ENCODE assay signal across 1 cellular context in the genomic region with DNA sequence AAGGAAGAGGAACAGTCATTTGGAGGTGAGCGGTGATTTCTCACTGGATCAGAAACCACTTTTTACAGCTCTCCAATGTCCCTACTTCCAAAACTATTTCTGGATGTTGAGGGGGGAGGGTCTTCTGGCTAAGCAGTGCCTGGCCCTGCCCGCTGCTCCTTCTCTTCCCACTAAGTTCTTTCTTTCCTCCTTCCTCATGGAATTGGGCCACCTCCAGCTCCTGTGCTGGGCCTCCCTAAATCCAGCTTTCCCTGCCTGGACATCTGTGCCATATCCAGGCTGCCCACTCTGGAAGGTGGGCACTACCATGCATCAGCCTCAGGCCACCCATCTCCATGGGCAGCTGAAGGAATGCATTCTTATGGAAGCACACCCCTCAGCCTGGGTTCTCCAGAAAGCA.
TF ChIP-seq lines count a peak whose summit lies in the region.

No MANE protein-coding gene starts in this region.

TF ChIP-seq in HepG2, 621 proteins besides CTCF, POLR2A, EP300 and RAD21 (continues in another document):
- TF ChIP-seq MAFG (CRISPR knock-in tag; IDR thresholded peaks at IDR 0.05) (no peak), HDAC2 (CRISPR knock-in tag; IDR thresholded peaks at IDR 0.05) (no peak), ZSCAN21 (CRISPR knock-in tag; IDR thresholded peaks at IDR 0.05; ENCODE audit: borderline replicate concordance) (0 out of 2 replicates have a peak, but pooled peaks have one; percentile 11), PRMT3 (CRISPR knock-in tag; IDR thresholded peaks at IDR 0.05; ENCODE audit: borderline replicate concordance, low read depth) (no peak), EEA1 (CRISPR knock-in tag; IDR thresholded peaks at IDR 0.05; ENCODE audit: borderline replicate concordance) (no peak), ZNF788 (CRISPR knock-in tag; IDR thresholded peaks at IDR 0.05; ENCODE audit: borderline replicate concordance) (no peak), MXD4 (CRISPR knock-in tag; IDR thresholded peaks at IDR 0.05) (no peak), HES4 (CRISPR knock-in tag; IDR thresholded peaks at IDR 0.05; ENCODE audit: borderline replicate concordance) (peak; percentile 57; the same call in 1 of the 2 replicates), NFIB (CRISPR knock-in tag; IDR thresholded peaks at IDR 0.05; ENCODE audit: borderline replicate concordance) (0 out of 2 replicates have a peak, but pooled peaks have one; percentile 72), ZNF446 (CRISPR knock-in tag; IDR thresholded peaks at IDR 0.05) (0 out of 2 replicates have a peak, but pooled peaks have one; percentile 26), NR1H2 (CRISPR knock-in tag; IDR thresholded peaks at IDR 0.05; ENCODE audit: borderline replicate concordance, low read depth) (no peak), MAFK (conservative IDR thresholded peaks at IDR 0.05 in 1 of 2, IDR thresholded peaks at IDR 0.05 in 1 of 2; ENCODE audit: low read length in 2 of 2) (no peak), RBM22 (optimal IDR thresholded peaks at IDR 0.05; ENCODE audit: low read length) (no peak), ZNF878 (CRISPR knock-in tag; IDR thresholded peaks at IDR 0.05) (no peak), BRCA1 (CRISPR knock-in tag; IDR thresholded peaks at IDR 0.05) (no peak), PLRG1 (conservative IDR thresholded peaks at IDR 0.05) (no peak), ZNF660 (CRISPR knock-in tag; IDR thresholded peaks at IDR 0.05; ENCODE audit: borderline replicate concordance, low read depth) (no peak), MBD4 (IDR thresholded peaks at IDR 0.05; ENCODE audit: borderline replicate concordance, low read length) (no peak), RBAK (CRISPR knock-in tag; IDR thresholded peaks at IDR 0.05) (no peak), RFX5 (IDR thresholded peaks at IDR 0.05; ENCODE audit: low read depth, low read length) (no peak), ZNF24 (IDR thresholded peaks at IDR 0.05) (no peak), ZNF780A (CRISPR knock-in tag; IDR thresholded peaks at IDR 0.05) (0 out of 2 replicates have a peak, but pooled peaks have one; percentile 11), ZNF317 (CRISPR knock-in tag; IDR thresholded peaks at IDR 0.05) (no peak), PAF1 (CRISPR knock-in tag; IDR thresholded peaks at IDR 0.05) (0 out of 2 replicates have a peak, but pooled peaks have one; percentile 15)
- TF ChIP-seq, protein P1, sequence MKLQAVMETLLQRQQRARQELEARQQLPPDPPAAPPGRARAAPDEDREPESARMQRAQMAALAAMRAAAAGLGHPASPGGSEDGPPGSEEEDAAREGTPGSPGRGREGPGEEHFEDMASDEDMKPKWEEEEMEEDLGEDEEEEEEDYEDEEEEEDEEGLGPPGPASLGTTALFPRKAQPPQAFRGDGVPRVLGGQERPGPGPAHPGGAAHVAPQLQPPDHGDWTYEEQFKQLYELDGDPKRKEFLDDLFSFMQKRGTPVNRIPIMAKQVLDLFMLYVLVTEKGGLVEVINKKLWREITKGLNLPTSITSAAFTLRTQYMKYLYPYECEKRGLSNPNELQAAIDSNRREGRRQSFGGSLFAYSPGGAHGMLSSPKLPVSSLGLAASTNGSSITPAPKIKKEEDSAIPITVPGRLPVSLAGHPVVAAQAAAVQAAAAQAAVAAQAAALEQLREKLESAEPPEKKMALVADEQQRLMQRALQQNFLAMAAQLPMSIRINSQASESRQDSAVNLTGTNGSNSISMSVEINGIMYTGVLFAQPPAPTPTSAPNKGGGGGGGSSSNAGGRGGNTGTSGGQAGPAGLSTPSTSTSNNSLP (IDR thresholded peaks at IDR 0.05; ENCODE audit: low read depth, low read length), result no peak
- TF ChIP-seq, protein P2, sequence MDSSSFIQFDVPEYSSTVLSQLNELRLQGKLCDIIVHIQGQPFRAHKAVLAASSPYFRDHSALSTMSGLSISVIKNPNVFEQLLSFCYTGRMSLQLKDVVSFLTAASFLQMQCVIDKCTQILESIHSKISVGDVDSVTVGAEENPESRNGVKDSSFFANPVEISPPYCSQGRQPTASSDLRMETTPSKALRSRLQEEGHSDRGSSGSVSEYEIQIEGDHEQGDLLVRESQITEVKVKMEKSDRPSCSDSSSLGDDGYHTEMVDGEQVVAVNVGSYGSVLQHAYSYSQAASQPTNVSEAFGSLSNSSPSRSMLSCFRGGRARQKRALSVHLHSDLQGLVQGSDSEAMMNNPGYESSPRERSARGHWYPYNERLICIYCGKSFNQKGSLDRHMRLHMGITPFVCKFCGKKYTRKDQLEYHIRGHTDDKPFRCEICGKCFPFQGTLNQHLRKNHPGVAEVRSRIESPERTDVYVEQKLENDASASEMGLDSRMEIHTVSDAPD (CRISPR knock-in tag; IDR thresholded peaks at IDR 0.05), result 0 out of 2 replicates have a peak, but pooled peaks have one; percentile 8
- TF ChIP-seq, protein P3, sequence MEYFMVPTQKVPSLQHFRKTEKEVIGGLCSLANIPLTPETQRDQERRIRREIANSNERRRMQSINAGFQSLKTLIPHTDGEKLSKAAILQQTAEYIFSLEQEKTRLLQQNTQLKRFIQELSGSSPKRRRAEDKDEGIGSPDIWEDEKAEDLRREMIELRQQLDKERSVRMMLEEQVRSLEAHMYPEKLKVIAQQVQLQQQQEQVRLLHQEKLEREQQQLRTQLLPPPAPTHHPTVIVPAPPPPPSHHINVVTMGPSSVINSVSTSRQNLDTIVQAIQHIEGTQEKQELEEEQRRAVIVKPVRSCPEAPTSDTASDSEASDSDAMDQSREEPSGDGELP (IDR thresholded peaks at IDR 0.05; ENCODE audit: borderline replicate concordance, low read depth), result no peak
- TF ChIP-seq, protein P4, sequence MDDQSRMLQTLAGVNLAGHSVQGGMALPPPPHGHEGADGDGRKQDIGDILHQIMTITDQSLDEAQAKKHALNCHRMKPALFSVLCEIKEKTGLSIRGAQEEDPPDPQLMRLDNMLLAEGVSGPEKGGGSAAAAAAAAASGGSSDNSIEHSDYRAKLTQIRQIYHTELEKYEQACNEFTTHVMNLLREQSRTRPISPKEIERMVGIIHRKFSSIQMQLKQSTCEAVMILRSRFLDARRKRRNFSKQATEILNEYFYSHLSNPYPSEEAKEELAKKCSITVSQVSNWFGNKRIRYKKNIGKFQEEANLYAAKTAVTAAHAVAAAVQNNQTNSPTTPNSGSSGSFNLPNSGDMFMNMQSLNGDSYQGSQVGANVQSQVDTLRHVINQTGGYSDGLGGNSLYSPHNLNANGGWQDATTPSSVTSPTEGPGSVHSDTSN (CRISPR knock-in tag; IDR thresholded peaks at IDR 0.05; ENCODE audit: borderline replicate concordance), result no peak
- TF ChIP-seq, protein P5, sequence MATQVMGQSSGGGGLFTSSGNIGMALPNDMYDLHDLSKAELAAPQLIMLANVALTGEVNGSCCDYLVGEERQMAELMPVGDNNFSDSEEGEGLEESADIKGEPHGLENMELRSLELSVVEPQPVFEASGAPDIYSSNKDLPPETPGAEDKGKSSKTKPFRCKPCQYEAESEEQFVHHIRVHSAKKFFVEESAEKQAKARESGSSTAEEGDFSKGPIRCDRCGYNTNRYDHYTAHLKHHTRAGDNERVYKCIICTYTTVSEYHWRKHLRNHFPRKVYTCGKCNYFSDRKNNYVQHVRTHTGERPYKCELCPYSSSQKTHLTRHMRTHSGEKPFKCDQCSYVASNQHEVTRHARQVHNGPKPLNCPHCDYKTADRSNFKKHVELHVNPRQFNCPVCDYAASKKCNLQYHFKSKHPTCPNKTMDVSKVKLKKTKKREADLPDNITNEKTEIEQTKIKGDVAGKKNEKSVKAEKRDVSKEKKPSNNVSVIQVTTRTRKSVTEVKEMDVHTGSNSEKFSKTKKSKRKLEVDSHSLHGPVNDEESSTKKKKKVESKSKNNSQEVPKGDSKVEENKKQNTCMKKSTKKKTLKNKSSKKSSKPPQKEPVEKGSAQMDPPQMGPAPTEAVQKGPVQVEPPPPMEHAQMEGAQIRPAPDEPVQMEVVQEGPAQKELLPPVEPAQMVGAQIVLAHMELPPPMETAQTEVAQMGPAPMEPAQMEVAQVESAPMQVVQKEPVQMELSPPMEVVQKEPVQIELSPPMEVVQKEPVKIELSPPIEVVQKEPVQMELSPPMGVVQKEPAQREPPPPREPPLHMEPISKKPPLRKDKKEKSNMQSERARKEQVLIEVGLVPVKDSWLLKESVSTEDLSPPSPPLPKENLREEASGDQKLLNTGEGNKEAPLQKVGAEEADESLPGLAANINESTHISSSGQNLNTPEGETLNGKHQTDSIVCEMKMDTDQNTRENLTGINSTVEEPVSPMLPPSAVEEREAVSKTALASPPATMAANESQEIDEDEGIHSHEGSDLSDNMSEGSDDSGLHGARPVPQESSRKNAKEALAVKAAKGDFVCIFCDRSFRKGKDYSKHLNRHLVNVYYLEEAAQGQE (IDR thresholded peaks at IDR 0.05; ENCODE audit: borderline replicate concordance in 1 of 2, low read depth in 1 of 2, low read length in 2 of 2), result no peak
- TF ChIP-seq, protein P6, sequence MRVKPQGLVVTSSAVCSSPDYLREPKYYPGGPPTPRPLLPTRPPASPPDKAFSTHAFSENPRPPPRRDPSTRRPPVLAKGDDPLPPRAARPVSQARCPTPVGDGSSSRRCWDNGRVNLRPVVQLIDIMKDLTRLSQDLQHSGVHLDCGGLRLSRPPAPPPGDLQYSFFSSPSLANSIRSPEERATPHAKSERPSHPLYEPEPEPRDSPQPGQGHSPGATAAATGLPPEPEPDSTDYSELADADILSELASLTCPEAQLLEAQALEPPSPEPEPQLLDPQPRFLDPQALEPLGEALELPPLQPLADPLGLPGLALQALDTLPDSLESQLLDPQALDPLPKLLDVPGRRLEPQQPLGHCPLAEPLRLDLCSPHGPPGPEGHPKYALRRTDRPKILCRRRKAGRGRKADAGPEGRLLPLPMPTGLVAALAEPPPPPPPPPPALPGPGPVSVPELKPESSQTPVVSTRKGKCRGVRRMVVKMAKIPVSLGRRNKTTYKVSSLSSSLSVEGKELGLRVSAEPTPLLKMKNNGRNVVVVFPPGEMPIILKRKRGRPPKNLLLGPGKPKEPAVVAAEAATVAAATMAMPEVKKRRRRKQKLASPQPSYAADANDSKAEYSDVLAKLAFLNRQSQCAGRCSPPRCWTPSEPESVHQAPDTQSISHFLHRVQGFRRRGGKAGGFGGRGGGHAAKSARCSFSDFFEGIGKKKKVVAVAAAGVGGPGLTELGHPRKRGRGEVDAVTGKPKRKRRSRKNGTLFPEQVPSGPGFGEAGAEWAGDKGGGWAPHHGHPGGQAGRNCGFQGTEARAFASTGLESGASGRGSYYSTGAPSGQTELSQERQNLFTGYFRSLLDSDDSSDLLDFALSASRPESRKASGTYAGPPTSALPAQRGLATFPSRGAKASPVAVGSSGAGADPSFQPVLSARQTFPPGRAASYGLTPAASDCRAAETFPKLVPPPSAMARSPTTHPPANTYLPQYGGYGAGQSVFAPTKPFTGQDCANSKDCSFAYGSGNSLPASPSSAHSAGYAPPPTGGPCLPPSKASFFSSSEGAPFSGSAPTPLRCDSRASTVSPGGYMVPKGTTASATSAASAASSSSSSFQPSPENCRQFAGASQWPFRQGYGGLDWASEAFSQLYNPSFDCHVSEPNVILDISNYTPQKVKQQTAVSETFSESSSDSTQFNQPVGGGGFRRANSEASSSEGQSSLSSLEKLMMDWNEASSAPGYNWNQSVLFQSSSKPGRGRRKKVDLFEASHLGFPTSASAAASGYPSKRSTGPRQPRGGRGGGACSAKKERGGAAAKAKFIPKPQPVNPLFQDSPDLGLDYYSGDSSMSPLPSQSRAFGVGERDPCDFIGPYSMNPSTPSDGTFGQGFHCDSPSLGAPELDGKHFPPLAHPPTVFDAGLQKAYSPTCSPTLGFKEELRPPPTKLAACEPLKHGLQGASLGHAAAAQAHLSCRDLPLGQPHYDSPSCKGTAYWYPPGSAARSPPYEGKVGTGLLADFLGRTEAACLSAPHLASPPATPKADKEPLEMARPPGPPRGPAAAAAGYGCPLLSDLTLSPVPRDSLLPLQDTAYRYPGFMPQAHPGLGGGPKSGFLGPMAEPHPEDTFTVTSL (CRISPR knock-in tag; IDR thresholded peaks at IDR 0.05; ENCODE audit: borderline replicate concordance), result no peak
- TF ChIP-seq, protein P7, sequence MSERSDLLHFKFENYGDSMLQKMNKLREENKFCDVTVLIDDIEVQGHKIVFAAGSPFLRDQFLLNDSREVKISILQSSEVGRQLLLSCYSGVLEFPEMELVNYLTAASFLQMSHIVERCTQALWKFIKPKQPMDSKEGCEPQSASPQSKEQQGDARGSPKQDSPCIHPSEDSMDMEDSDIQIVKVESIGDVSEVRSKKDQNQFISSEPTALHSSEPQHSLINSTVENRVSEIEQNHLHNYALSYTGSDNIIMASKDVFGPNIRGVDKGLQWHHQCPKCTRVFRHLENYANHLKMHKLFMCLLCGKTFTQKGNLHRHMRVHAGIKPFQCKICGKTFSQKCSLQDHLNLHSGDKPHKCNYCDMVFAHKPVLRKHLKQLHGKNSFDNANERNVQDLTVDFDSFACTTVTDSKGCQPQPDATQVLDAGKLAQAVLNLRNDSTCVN (CRISPR knock-in tag; IDR thresholded peaks at IDR 0.05; ENCODE audit: borderline replicate concordance), result no peak
- TF ChIP-seq, protein P8, sequence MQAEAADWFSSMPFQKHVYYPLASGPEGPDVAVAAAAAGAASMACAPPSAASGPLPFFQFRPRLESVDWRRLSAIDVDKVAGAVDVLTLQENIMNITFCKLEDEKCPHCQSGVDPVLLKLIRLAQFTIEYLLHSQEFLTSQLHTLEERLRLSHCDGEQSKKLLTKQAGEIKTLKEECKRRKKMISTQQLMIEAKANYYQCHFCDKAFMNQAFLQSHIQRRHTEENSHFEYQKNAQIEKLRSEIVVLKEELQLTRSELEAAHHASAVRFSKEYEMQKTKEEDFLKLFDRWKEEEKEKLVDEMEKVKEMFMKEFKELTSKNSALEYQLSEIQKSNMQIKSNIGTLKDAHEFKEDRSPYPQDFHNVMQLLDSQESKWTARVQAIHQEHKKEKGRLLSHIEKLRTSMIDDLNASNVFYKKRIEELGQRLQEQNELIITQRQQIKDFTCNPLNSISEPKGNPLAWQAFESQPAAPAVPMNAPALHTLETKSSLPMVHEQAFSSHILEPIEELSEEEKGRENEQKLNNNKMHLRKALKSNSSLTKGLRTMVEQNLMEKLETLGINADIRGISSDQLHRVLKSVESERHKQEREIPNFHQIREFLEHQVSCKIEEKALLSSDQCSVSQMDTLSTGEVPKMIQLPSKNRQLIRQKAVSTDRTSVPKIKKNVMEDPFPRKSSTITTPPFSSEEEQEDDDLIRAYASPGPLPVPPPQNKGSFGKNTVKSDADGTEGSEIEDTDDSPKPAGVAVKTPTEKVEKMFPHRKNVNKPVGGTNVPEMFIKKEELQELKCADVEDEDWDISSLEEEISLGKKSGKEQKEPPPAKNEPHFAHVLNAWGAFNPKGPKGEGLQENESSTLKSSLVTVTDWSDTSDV (CRISPR knock-in tag; IDR thresholded peaks at IDR 0.05), result 0 out of 2 replicates have a peak, but pooled peaks have one; percentile 10
- TF ChIP-seq, protein P9, sequence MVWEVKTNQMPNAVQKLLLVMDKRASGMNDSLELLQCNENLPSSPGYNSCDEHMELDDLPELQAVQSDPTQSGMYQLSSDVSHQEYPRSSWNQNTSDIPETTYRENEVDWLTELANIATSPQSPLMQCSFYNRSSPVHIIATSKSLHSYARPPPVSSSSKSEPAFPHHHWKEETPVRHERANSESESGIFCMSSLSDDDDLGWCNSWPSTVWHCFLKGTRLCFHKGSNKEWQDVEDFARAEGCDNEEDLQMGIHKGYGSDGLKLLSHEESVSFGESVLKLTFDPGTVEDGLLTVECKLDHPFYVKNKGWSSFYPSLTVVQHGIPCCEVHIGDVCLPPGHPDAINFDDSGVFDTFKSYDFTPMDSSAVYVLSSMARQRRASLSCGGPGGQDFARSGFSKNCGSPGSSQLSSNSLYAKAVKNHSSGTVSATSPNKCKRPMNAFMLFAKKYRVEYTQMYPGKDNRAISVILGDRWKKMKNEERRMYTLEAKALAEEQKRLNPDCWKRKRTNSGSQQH (CRISPR knock-in tag; IDR thresholded peaks at IDR 0.05; ENCODE audit: low read depth), result no peak
- TF ChIP-seq, protein P10, sequence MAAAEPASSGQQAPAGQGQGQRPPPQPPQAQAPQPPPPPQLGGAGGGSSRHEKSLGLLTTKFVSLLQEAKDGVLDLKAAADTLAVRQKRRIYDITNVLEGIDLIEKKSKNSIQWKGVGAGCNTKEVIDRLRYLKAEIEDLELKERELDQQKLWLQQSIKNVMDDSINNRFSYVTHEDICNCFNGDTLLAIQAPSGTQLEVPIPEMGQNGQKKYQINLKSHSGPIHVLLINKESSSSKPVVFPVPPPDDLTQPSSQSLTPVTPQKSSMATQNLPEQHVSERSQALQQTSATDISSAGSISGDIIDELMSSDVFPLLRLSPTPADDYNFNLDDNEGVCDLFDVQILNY (CRISPR knock-in tag; conservative IDR thresholded peaks at IDR 0.05), result no peak
